In the genomic region with DNA sequence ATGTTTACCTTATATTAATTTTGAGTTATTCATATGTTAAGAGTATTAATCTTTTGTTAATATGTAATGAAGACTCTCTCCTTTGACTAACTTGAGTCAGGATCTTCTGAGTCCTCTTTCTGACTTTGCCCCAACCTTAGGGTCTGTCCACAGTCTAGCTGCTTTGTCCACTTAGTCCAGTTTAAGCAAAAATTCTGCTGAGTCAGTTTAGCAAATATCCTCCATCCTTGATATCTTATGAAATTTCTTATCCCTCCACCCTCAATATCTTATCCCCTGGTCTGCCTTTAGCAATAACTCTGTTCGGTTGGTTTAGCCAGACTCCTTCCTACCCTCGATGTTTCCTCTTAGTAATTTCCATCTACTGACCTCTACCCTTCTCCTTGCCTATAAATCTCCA, we compare ENCODE assay signal across 28 cellular contexts.
"Had no signal": no experiment of that assay in that cellular context is flagged by ENCODE, and none has a peak within 500 bp of the region (broad histone marks: within the 10 kb centered on the region; RNA-seq: fewer than 3 reads in every experiment).

No MANE protein-coding gene starts in this region.

- H3K4me1 ChIP-seq: parathyroid adenoma, psoas muscle, spleen, suprapubic skin, testis, tibial artery, transverse colon, upper lobe of right lung, uterus had no signal

- H3K27ac ChIP-seq: neural progenitor cell, ovary, parathyroid adenoma, psoas muscle, skin epidermis, spleen, suprapubic skin, testis, tibial artery, transverse colon, upper lobe of right lung, uterus had no signal

- H3K9me3 ChIP-seq: ovary, psoas muscle, spleen, suprapubic skin, testis, tibial artery, transverse colon, upper lobe of right lung, uterus had no signal

- H3K9ac ChIP-seq: neural progenitor cell, parathyroid adenoma had no signal

- H3K4me3 ChIP-seq: neural progenitor cell, ovary, psoas muscle, skin epidermis, smooth muscle cell, spleen, suprapubic skin, testis, tibial artery, transverse colon, upper lobe of right lung, uterus had no signal

- ATAC-seq: natural killer cell; psoas muscle; right cardiac atrium; sciatic nerve; stimulated activated memory B cell treated with anti-CD40 and anti-IgM and Interleukin-4, amounts not matched to agents 10 μg/mL and 1 μg/mL and 100 μg/mL, for 72 hours; stimulated activated naive CD8-positive, alpha-beta T cell treated with anti-CD3 and anti-CD28 coated beads, Interleukin-15, amount 100 ng/mL, for 72 hours; stimulated activated naive CD8-positive, alpha-beta T cell treated with anti-CD3 and anti-CD28 coated beads, Interleukin-15, Interleukin-2, amounts not matched to agents 100 U/mL and 50 U/mL, for 24 hours; upper lobe of right lung had no signal

- H2AFZ ChIP-seq: neural progenitor cell, parathyroid adenoma had no signal

- H3K27me3 ChIP-seq: neural progenitor cell, ovary, spleen, suprapubic skin, testis, tibial artery, transverse colon, upper lobe of right lung, uterus had no signal

- H3K4me2 ChIP-seq: neural progenitor cell, smooth muscle cell had no signal

- DNase-seq: natural killer cell; occipital lobe; ovary; posterior cingulate gyrus; psoas muscle; right cardiac atrium; spleen; stimulated activated CD4-positive, alpha-beta T cell treated with anti-CD3 and anti-CD28 coated beads, Interleukin-12 subunit alpha, Interleukin-12 subunit beta, amount 100 ng/mL, for 4 hours; stimulated activated CD4-positive, alpha-beta T cell treated with anti-CD3 and anti-CD28 coated beads, Interleukin-1b, Interleukin-23, amount 100 ng/mL, for 48 hours; stimulated activated CD4-positive, alpha-beta T cell treated with anti-CD3 and anti-CD28 coated beads, Interleukin-4, amount 100 ng/mL, for 1 hour; stimulated activated CD4-positive, alpha-beta T cell treated with anti-CD3 and anti-CD28 coated beads, Interleukin-4, amount 100 ng/mL, for 4 hours; stimulated activated CD8-positive, alpha-beta memory T cell treated with anti-CD3 and anti-CD28 coated beads, Interleukin-4, amount 100 ng/mL, for 48 hours; stimulated activated naive CD4-positive, alpha-beta T cell; stimulated activated naive CD8-positive, alpha-beta T cell treated with anti-CD3 and anti-CD28 coated beads, Interleukin-15, amount 100 ng/mL, for 72 hours; stimulated activated naive CD8-positive, alpha-beta T cell treated with anti-CD3 and anti-CD28 coated beads, Interleukin-15, Interleukin-2, amounts not matched to agents 100 U/mL and 50 U/mL, for 24 hours; substantia nigra; testis; tibial artery; transverse colon; upper lobe of right lung; uterus had no signal

- H3K36me3 ChIP-seq: neural progenitor cell, ovary, spleen, suprapubic skin, tibial artery, transverse colon, upper lobe of right lung had no signal

- H3K79me2 ChIP-seq: parathyroid adenoma had no signal
